Comparison of ENCODE assay signal across 24 cellular contexts in the genomic region with DNA sequence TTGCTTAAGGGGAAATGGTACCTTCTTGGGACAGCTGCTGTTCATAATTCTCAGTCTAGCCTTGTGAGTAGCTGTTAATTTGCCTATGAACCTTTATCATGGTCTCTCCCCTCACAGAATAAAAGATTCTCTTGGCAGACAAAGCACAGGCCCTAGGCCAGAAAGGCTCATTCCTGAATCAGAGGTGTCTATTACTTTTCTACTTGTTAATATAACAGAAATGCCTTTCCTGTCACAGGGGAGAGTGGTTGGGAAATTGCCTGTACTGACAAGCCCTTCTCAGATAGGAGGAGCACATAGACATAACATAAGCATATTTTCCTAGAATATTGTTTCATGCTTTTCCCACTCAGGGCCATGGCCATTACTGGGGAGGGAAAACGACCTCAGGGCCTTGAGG.
DNase-seq lines count a peak whose midpoint lies in the region; ATAC-seq, FAIRE-seq and TF ChIP-seq lines count a peak whose summit lies in the region.
"Had no signal": no experiment of that assay in that cellular context is flagged by ENCODE, and none has a peak within 500 bp of the region (broad histone marks: within the 10 kb centered on the region; RNA-seq: fewer than 3 reads in every experiment).

No MANE protein-coding gene starts in this region.

- H3K4me3 ChIP-seq in bronchial epithelial cell (ENCODE audit: low read depth, low read length): no peak overlapping the region
- H3K4me3 ChIP-seq: GM12878, GM23338, HAP-1, MG63, SK-N-MC had no signal

- peaks cover 6% of the 10 kb centered on the region for H3K4me1 ChIP-seq in foreskin keratinocyte
- H3K4me1 ChIP-seq: Caco-2, HAP-1 had no signal

- DNase-seq in RWPE1 (ENCODE audit: low spot score) (peak; percentile 34), bronchial epithelial cell (ENCODE audit: low read depth) (peak; percentile 92), foreskin keratinocyte (peak; percentile 67 to 85), sciatic nerve (ENCODE audit: low spot score) (no peak), mesenteric fat pad (ENCODE audit: low spot score) (no peak), Right ventricle myocardium inferior (ENCODE audit: missing footprints) (no peak)
- DNase-seq: C1 segment of cervical spinal cord; Caco-2; CD8-positive, alpha-beta T cell; EL; GDM1; HFFc6; KBM-7; MG63; NCI-H2029 treated with DMSO at 0.1 percent for 48 hours; NCI-H446 treated with DMSO at 0.1 percent for 48 hours; NCI-H526; RPMI8226; SIG-M5 had no signal

- POLR2A ChIA-PET in RWPE1 (lab: Yijun Ruan, JAX; ENCODE audit: low non-redundant PET): no interaction called here

- CTCF ChIA-PET in RWPE1 (lab: Yijun Ruan, JAX): no interaction called here

- ATAC-seq in foreskin keratinocyte (peak; percentile 81), sciatic nerve (peak; percentile 49), GM21529 (IDR thresholded peaks at IDR 0.05; ENCODE audit: unreplicated experiment) (no peak), Right ventricle myocardium inferior (no peak)
- ATAC-seq: CD8-positive, alpha-beta T cell; GM12878; GM23338 had no signal

- no peaks in the 10 kb centered on the region for H3K36me3 ChIP-seq in bronchial epithelial cell (ENCODE audit: control insufficient read depth, insufficient read depth, low read length)
- H3K36me3 ChIP-seq: HAP-1, MG63 had no signal

- H3K27me3 ChIP-seq in bronchial epithelial cell (ENCODE audit: control insufficient read depth, insufficient read depth, low read length) (no peaks in the 10 kb centered on the region), foreskin keratinocyte (no peaks in the 10 kb centered on the region)
- H3K27me3 ChIP-seq: MG63 had no signal

- intact Hi-C loops in sciatic nerve (cut with DNase I) (no loop called here), Right ventricle myocardium inferior (cut with DNase I) (no loop called here)

- H3K27ac ChIP-seq in RWPE1: no peak overlapping the region
- H3K27ac ChIP-seq in foreskin keratinocyte: no peak overlapping the region
- H3K27ac ChIP-seq: SK-N-MC had no signal

- TF ChIP-seq CTCF in RWPE1 (conservative IDR thresholded peaks at IDR 0.05; ENCODE audit: low read depth) (no peak), bronchial epithelial cell (IDR thresholded peaks at IDR 0.05; ENCODE audit: insufficient read depth, low read length, severe bottlenecking) (no peak), foreskin keratinocyte (conservative IDR thresholded peaks at IDR 0.05) (no peak)

- FAIRE-seq in bronchial epithelial cell (lab: Jason Lieb, UNC): no peak
- FAIRE-seq: GM12878 had no signal

Comparison
In these comparisons a context has a peak if more than half of its experiments do, and no peak if none do; other contexts are left out.
1. DNase-seq: peak in RWPE1 (single experiment), bronchial epithelial cell (single experiment) and foreskin keratinocyte (2 of 2); none in sciatic nerve (single experiment), mesenteric fat pad (single experiment) and Right ventricle myocardium inferior (single experiment).
2. ATAC-seq: peak in foreskin keratinocyte (single experiment) and sciatic nerve (single experiment); none in GM21529 (single experiment) and Right ventricle myocardium inferior (single experiment).